ENCODE assay signal across 25 cellular contexts in genomic region chr7:105461518-105461917, GRCh38.
DNase-seq lines count a peak whose midpoint lies in the region; ATAC-seq, FAIRE-seq and TF ChIP-seq lines count a peak whose summit lies in the region.
"Had no signal": no experiment of that assay in that cellular context is flagged by ENCODE, and none has a peak within 500 bp of the region (broad histone marks: within the 10 kb centered on the region; RNA-seq: fewer than 3 reads in every experiment).

No MANE protein-coding gene starts in this region.

- no peak overlapping the region for H3K27ac ChIP-seq in breast epithelium
- no peak overlapping the region for H3K27ac ChIP-seq in small intestine (ENCODE audit: low read depth in 1 of 2, low read length in 1 of 2)
- H3K27ac ChIP-seq: adrenal gland, right atrium auricular region, SK-N-MC, spleen, thoracic aorta had no signal

- no TSS peak for BruUV-seq in MCF 10A (replicated peaks; lab: Mats Ljungman, UMichigan)

- ATAC-seq in WTC11 = no peak
- ATAC-seq: body of pancreas had no signal

- H3K27me3 Mint-ChIP-seq in MCF 10A (ENCODE audit: insufficient read depth, unreplicated experiment) (no peaks in the 10 kb centered on the region), WTC11 (ENCODE audit: low read depth) (no peaks in the 10 kb centered on the region)
- no peaks in the 10 kb centered on the region for H3K27me3 Mint-ChIP-seq in activated CD4-positive, alpha-beta T cell treated with anti-CD3 and anti-CD28 coated beads, Interleukin-2, amount 10 ng/mL, durations not matched to agents 24 days and 14 days
- no peaks in the 10 kb centered on the region for H3K27me3 Mint-ChIP-seq in activated T-cell treated with anti-CD3 and anti-CD28 coated beads, Interleukin-2, amount 50 U/mL, for 24 hours
- H3K27me3 Mint-ChIP-seq: activated CD4-positive, alpha-beta memory T cell treated with anti-CD3 and anti-CD28 coated beads for 36 hours; stimulated activated naive CD8-positive, alpha-beta T cell treated with anti-CD3 and anti-CD28 coated beads, Interleukin-15, Interleukin-2, amounts not matched to agents 100 ng/mL and 50 ng/mL, for 24 hours had no signal

- H3K9me3 ChIP-seq in breast epithelium (no peaks in the 10 kb centered on the region), small intestine (ENCODE audit: control insufficient read depth, low read depth) (no peaks in the 10 kb centered on the region)
- H3K9me3 ChIP-seq: adrenal gland, body of pancreas, right atrium auricular region, spleen, thoracic aorta had no signal

- WGBS in small intestine, 3 donors = 77 to 83% (median 82%) methylated on average over 2 of the region's 2 CpGs

- intact Hi-C loops in MCF 10A (cut with micrococcal nuclease) = no loop called here
- intact Hi-C loops in breast epithelium (cut with DNase I; ENCODE audit: low total_unique reads) = no loop called here
- intact Hi-C loops in activated CD4-positive, alpha-beta T cell treated with anti-CD3 and anti-CD28 coated beads, Interleukin-2, amount 10 ng/mL, durations not matched to agents 24 days and 14 days (cut with micrococcal nuclease) = no loop called here

- no peak for FAIRE-seq in small intestine (lab: Jason Lieb, UNC)

- H3K4me3 Mint-ChIP-seq in MCF 10A (ENCODE audit: unreplicated experiment) = no peak overlapping the region
- H3K4me3 Mint-ChIP-seq in WTC11 = no peak overlapping the region
- no peak overlapping the region for H3K4me3 Mint-ChIP-seq in activated CD4-positive, alpha-beta T cell treated with anti-CD3 and anti-CD28 coated beads, Interleukin-2, amount 10 ng/mL, durations not matched to agents 24 days and 14 days
- H3K4me3 Mint-ChIP-seq in activated T-cell treated with anti-CD3 and anti-CD28 coated beads, Interleukin-2, amount 50 U/mL, for 24 hours = no peak overlapping the region
- H3K4me3 Mint-ChIP-seq: activated CD4-positive, alpha-beta memory T cell treated with anti-CD3 and anti-CD28 coated beads for 36 hours; activated naive CD4-positive, alpha-beta T cell treated with anti-CD3 and anti-CD28 coated beads for 36 hours; CD14-positive monocyte; stimulated activated naive CD8-positive, alpha-beta T cell treated with anti-CD3 and anti-CD28 coated beads, Interleukin-15, Interleukin-2, amounts not matched to agents 100 ng/mL and 50 ng/mL, for 24 hours had no signal

- H3K36me3 ChIP-seq in breast epithelium (no peaks in the 10 kb centered on the region), small intestine (ENCODE audit: control insufficient read depth in 2 of 2, insufficient read depth in 2 of 2, low read length in 2 of 2) (no peaks in the 10 kb centered on the region)

- TF ChIP-seq CTCF in MCF 10A (IDR thresholded peaks at IDR 0.05; ENCODE audit: unreplicated experiment) = no peak
- no peak for TF ChIP-seq CTCF in breast epithelium (IDR thresholded peaks at IDR 0.05)
- no peak for TF ChIP-seq CTCF in WTC11 (IDR thresholded peaks at IDR 0.05)

- H3K9me3 Mint-ChIP-seq in MCF 10A (ENCODE audit: unreplicated experiment) (no peaks in the 10 kb centered on the region), WTC11 (no peaks in the 10 kb centered on the region)
- H3K9me3 Mint-ChIP-seq in activated CD4-positive, alpha-beta T cell treated with anti-CD3 and anti-CD28 coated beads, Interleukin-2, amount 10 ng/mL, durations not matched to agents 24 days and 14 days = no peaks in the 10 kb centered on the region
- H3K9me3 Mint-ChIP-seq in activated T-cell treated with anti-CD3 and anti-CD28 coated beads, Interleukin-2, amount 50 U/mL, for 24 hours = no peaks in the 10 kb centered on the region
- H3K9me3 Mint-ChIP-seq: activated CD4-positive, alpha-beta memory T cell treated with anti-CD3 and anti-CD28 coated beads for 36 hours; activated naive CD4-positive, alpha-beta T cell treated with anti-CD3 and anti-CD28 coated beads for 36 hours; CD14-positive monocyte; stimulated activated naive CD8-positive, alpha-beta T cell treated with anti-CD3 and anti-CD28 coated beads, Interleukin-15, Interleukin-2, amounts not matched to agents 100 ng/mL and 50 ng/mL, for 24 hours had no signal

- POLR2A ChIA-PET in MCF 10A (lab: Yijun Ruan, JAX) = interaction anchor here (1.4 to 1.6 kb wide), 2 partner anchors 10 to 23 kb away, joined by 5 read pairs; no protein-coding TSS in a partner anchor
- POLR2A ChIA-PET in WTC11 (lab: Charles Lee) = no interaction called here

- DNase-seq in MCF 10A (ENCODE audit: unreplicated experiment) (peak; percentile 8), breast epithelium (ENCODE audit: low spot score in 2 of 2) (no peak), WTC11 (ENCODE audit: low spot score) (no peak), fibroblast of gingiva (ENCODE audit: low read depth) (peak; percentile 49), small intestine (peak; percentile 28)
- no peak for DNase-seq in activated CD4-positive, alpha-beta T cell treated with anti-CD3 and anti-CD28 coated beads, Interleukin-2, amount 50 U/mL, for 1 hour
- no peak for DNase-seq in activated CD4-positive, alpha-beta T cell treated with anti-CD3 and anti-CD28 coated beads, Interleukin-2, amount 10 ng/mL, durations not matched to agents 24 days and 14 days
- no peak for DNase-seq in activated T-cell treated with anti-CD3 and anti-CD28 coated beads, Interleukin-2, amount 50 U/mL, for 24 hours
- DNase-seq: activated CD4-positive, alpha-beta memory T cell treated with anti-CD3 and anti-CD28 coated beads for 36 hours; activated naive CD4-positive, alpha-beta T cell treated with anti-CD3 and anti-CD28 coated beads for 36 hours; adrenal gland; body of pancreas; cerebellar nuclear complex; hippocampal formation; KBM-7; NCI-H2081 treated with DMSO at 0.1 percent for 48 hours; NCI-H446; RPMI8226; spleen; stimulated activated CD4-positive, alpha-beta T cell treated with anti-CD3 and anti-CD28 coated beads, Interleukin-2, amount 100 ng/mL, for 24 hours had no signal

- CTCF ChIA-PET in MCF 10A (lab: Yijun Ruan, JAX) = interaction anchor here (0.7 to 1.6 kb wide), 4 partner anchors 9 to 384 kb away, joined by 3 read pairs; no protein-coding TSS in a partner anchor
- CTCF ChIA-PET in WTC11 (lab: Charles Lee) = no interaction called here

- H3K4me1 ChIP-seq in breast epithelium (no peaks in the 10 kb centered on the region), small intestine (ENCODE audit: control insufficient read depth in 2 of 2, insufficient read depth in 1 of 2, low read depth in 1 of 2, low read length in 1 of 2) (no peaks in the 10 kb centered on the region)
- H3K4me1 ChIP-seq: adrenal gland, right atrium auricular region had no signal

- H3K36me3 Mint-ChIP-seq in MCF 10A (ENCODE audit: insufficient read depth, unreplicated experiment) (peaks cover 68% of the 10 kb centered on the region), WTC11 (peaks cover 50% of the 10 kb centered on the region)
- H3K36me3 Mint-ChIP-seq in activated CD4-positive, alpha-beta T cell treated with anti-CD3 and anti-CD28 coated beads, Interleukin-2, amount 10 ng/mL, durations not matched to agents 24 days and 14 days (ENCODE audit: low read depth) = peaks cover 23% of the 10 kb centered on the region
- peaks cover 84% of the 10 kb centered on the region for H3K36me3 Mint-ChIP-seq in activated T-cell treated with anti-CD3 and anti-CD28 coated beads, Interleukin-2, amount 50 U/mL, for 24 hours (ENCODE audit: low read depth)

- no peak overlapping the region for H3K4me3 ChIP-seq in breast epithelium
- no peak overlapping the region for H3K4me3 ChIP-seq in small intestine (ENCODE audit: low read depth in 1 of 2, low read length in 2 of 2)
- H3K4me3 ChIP-seq: adrenal gland, body of pancreas, right atrium auricular region, SK-N-MC, spleen, thoracic aorta had no signal

- H3K27ac Mint-ChIP-seq in MCF 10A (ENCODE audit: low read depth, unreplicated experiment) = peak overlapping the region; percentile 90
- H3K27ac Mint-ChIP-seq in WTC11 = no peak overlapping the region
- H3K27ac Mint-ChIP-seq in activated CD4-positive, alpha-beta T cell treated with anti-CD3 and anti-CD28 coated beads, Interleukin-2, amount 10 ng/mL, durations not matched to agents 24 days and 14 days = no peak overlapping the region
- H3K27ac Mint-ChIP-seq in activated T-cell treated with anti-CD3 and anti-CD28 coated beads, Interleukin-2, amount 50 U/mL, for 24 hours = no peak overlapping the region
- H3K27ac Mint-ChIP-seq: activated CD4-positive, alpha-beta memory T cell treated with anti-CD3 and anti-CD28 coated beads for 36 hours; activated naive CD4-positive, alpha-beta T cell treated with anti-CD3 and anti-CD28 coated beads for 36 hours; CD14-positive monocyte had no signal

- no peak for TF ChIP-seq POLR2A in breast epithelium (IDR thresholded peaks at IDR 0.05)

- H3K27me3 ChIP-seq in breast epithelium (no peaks in the 10 kb centered on the region), small intestine (ENCODE audit: control insufficient read depth in 2 of 2, insufficient read depth in 2 of 2, low read length in 2 of 2) (no peaks in the 10 kb centered on the region)
- H3K27me3 ChIP-seq: adrenal gland, body of pancreas, right atrium auricular region, spleen had no signal

- no peaks in the 10 kb centered on the region for H3K4me1 Mint-ChIP-seq in MCF 10A (ENCODE audit: insufficient read depth, unreplicated experiment)
- no peaks in the 10 kb centered on the region for H3K4me1 Mint-ChIP-seq in WTC11
- no peaks in the 10 kb centered on the region for H3K4me1 Mint-ChIP-seq in activated CD4-positive, alpha-beta T cell treated with anti-CD3 and anti-CD28 coated beads, Interleukin-2, amount 10 ng/mL, durations not matched to agents 24 days and 14 days
- H3K4me1 Mint-ChIP-seq in activated T-cell treated with anti-CD3 and anti-CD28 coated beads, Interleukin-2, amount 50 U/mL, for 24 hours (ENCODE audit: low read depth) = no peaks in the 10 kb centered on the region
- H3K4me1 Mint-ChIP-seq: CD14-positive monocyte had no signal

TF ChIP-seq in WTC11, 78 proteins besides CTCF, POLR2A, EP300 and RAD21 (continues in another document):
- TF ChIP-seq SMAD4 (CRISPR knock-in tag; IDR thresholded peaks at IDR 0.05) (no peak), GRHL2 (CRISPR knock-in tag; IDR thresholded peaks at IDR 0.05; ENCODE audit: insufficient replicate concordance, severe bottlenecking) (no peak), GABPB1 (CRISPR knock-in tag; IDR thresholded peaks at IDR 0.05) (peak; percentile 68), MLX (CRISPR knock-in tag; IDR thresholded peaks at IDR 0.05) (no peak)

Comparison
In these comparisons a context has a peak if more than half of its experiments do, and no peak if none do; other contexts are left out.
1. DNase-seq: peak in MCF 10A (single experiment), fibroblast of gingiva (single experiment) and small intestine (single experiment); none in breast epithelium (0 of 2), WTC11 (single experiment), activated CD4-positive, alpha-beta T cell treated with anti-CD3 and anti-CD28 coated beads, Interleukin-2, amount 50 U/mL, for 1 hour (single experiment), activated CD4-positive, alpha-beta T cell treated with anti-CD3 and anti-CD28 coated beads, Interleukin-2, amount 10 ng/mL, durations not matched to agents 24 days and 14 days (single experiment) and activated T-cell treated with anti-CD3 and anti-CD28 coated beads, Interleukin-2, amount 50 U/mL, for 24 hours (single experiment).